Comparison of ENCODE assay signal across 8 cellular contexts in the genomic region with DNA sequence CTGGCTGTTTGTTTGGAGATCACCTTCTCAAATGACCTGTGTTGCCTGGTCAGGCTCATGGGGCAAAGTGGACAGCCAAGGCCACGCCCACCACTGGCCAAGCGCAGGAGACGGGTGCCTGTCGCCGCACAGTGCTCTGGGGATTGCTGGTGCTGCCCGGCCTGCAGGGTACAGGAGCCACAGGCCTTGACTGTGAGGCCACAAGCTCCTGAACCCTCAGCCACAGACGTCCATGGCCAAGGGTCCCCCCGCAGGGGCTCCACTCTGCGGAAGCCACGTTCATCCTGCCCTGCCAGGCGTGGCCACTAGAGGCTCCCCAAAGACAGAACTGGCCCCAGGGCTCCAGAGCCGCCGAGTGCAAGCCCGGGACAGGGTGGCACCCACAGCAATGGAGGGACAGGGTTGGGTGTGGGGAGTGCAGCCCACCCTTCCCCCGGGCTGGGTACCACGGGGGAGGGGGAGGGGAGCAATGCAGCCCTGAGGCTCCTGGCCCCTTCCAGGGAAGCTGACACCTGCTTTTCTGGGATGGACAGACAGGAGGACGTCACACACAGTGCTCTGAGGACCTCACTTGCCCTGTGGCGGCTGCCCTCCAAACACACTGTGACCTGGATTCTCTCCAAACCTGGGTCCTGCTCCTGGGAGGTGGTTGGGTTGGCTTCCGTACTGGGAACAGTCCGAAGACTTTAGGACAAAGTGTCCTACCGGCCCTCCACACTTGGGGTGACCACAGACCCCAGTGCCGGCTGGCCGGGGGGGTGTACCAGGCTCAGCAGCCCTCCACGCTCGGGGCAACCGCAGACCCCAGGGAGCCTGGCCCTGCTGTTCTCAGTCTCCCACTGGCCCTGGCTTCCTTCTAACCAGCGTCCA. TPM values are rescaled to one million over a fixed set of nuclear protein-coding genes. Genes with fewer than 3 reads are reported as not detected.
DNase-seq lines count a peak whose midpoint lies in the region; ATAC-seq and TF ChIP-seq lines count a peak whose summit lies in the region.

No MANE protein-coding gene starts in this region.

- no peaks in the 10 kb centered on the region for H3K79me2 ChIP-seq in mammary epithelial cell (ENCODE audit: insufficient read depth, low read length)

- WGBS in mammary epithelial cell (ENCODE audit: low coverage, missing lambda C conversion rate): 36% methylated on average over 23 of the region's 27 CpGs

- no peaks in the 10 kb centered on the region for H3K9me3 ChIP-seq in mammary epithelial cell (replicated peaks; ENCODE audit: insufficient read depth, low read length)

- BruUV-seq in mammary epithelial cell (replicated peaks; lab: Mats Ljungman, UMichigan): no TSS peak

- in situ Hi-C loops in mammary epithelial cell (cut with MboI; ENCODE audit: low sequenced_read_pairs in 2 of 2): loop anchor here (10.0 to 25.0 kb wide), 2 partner anchors 216 to 233 kb away; a partner anchor contains a TSS

- no peak overlapping the region for H3K4me3 ChIP-seq in mammary epithelial cell (replicated peaks in 1 of 3; ENCODE audit: insufficient read depth in 1 of 3, low read depth in 2 of 3, low read length in 3 of 3)

- DNase-seq in EH (ENCODE audit: low read depth) (peak; percentile 62), HEK293T (ENCODE audit: extremely low spot score) (peak; percentile 74), NCI-H1694 (lab: John Stamatoyannopoulos, UW) (peak; percentile 64), mammary epithelial cell (peak; percentile 36), iris pigment epithelial cell (ENCODE audit: low read depth) (peak; percentile 44)
- peak; percentile 38 to 57 for DNase-seq in stimulated activated CD4-positive, alpha-beta T cell treated with anti-CD3 and anti-CD28 coated beads, Interleukin-15, amount 100 ng/mL, for 1 hour (ENCODE audit: low read depth in 1 of 2, low spot score in 1 of 2)

- no peak overlapping the region for H3K4me2 ChIP-seq in mammary epithelial cell (ENCODE audit: insufficient read depth, low read depth, low read length)

- POLR2A ChIA-PET in HEK293T (lab: Yijun Ruan, JAX): no interaction called here

- dilution Hi-C loops in mammary epithelial cell (cut with HindIII; ENCODE audit: low sequenced_read_pairs): no loop called here

- H2AFZ ChIP-seq in mammary epithelial cell (ENCODE audit: low read depth, low read length): no peak overlapping the region

- peaks cover 26% of the 10 kb centered on the region for H3K4me1 ChIP-seq in mammary epithelial cell (ENCODE audit: insufficient read depth, low read length)

- H3K27ac ChIP-seq in VCaP (peak overlapping the region; percentile 88), mammary epithelial cell (ENCODE audit: insufficient read depth, low read depth, low read length) (peak overlapping the region; percentile 20)

- H3K36me3 ChIP-seq in mammary epithelial cell (ENCODE audit: insufficient read depth, low read length): no peaks in the 10 kb centered on the region

- intact Hi-C loops in mammary epithelial cell (cut with micrococcal nuclease): loop anchor here (2.0 to 5.0 kb wide), 4 partner anchors 221 to 496 kb away; a partner anchor contains a TSS

- peak; percentile 91 for TF ChIP-seq CTCF in VCaP (conservative IDR thresholded peaks at IDR 0.05)
- peak; percentile 69 to 97 for TF ChIP-seq CTCF in mammary epithelial cell (conservative IDR thresholded peaks at IDR 0.05 in 1 of 2, IDR thresholded peaks at IDR 0.05 in 1 of 2; ENCODE audit: extremely low read depth in 1 of 2, insufficient read depth in 1 of 2, low read depth in 1 of 2, low read length in 2 of 2)

- CTCF ChIA-PET in HEK293T (lab: Yijun Ruan, JAX): interaction anchor here (0.6 to 1.2 kb wide), 2 partner anchors 231 to 234 kb away, joined by 3 read pairs; no protein-coding TSS in a partner anchor
- CTCF ChIA-PET in mammary epithelial cell (lab: Charles Lee; ENCODE audit: low non-redundant PET): no interaction called here

- H4K20me1 ChIP-seq in mammary epithelial cell (ENCODE audit: insufficient read depth, low read length): peaks cover 2% of the 10 kb centered on the region

- H3K27me3 ChIP-seq in mammary epithelial cell (ENCODE audit: insufficient read depth, low read length): peaks cover 4% of the 10 kb centered on the region

- H3K9ac ChIP-seq in mammary epithelial cell (ENCODE audit: insufficient read depth, low read length): peak overlapping the region; percentile 62

- no peak for ATAC-seq in GM18858 (IDR thresholded peaks at IDR 0.05; ENCODE audit: unreplicated experiment)

TF ChIP-seq in HEK293T, 16 proteins besides CTCF, POLR2A, EP300 and RAD21:
- TF ChIP-seq SUZ12 (IDR thresholded peaks at IDR 0.05) (no peak), ZNF384 (IDR thresholded peaks at IDR 0.05) (no peak), HDGF (IDR thresholded peaks at IDR 0.05; ENCODE audit: borderline replicate concordance) (no peak), ARNT (IDR thresholded peaks at IDR 0.05) (no peak), TARDBP (IDR thresholded peaks at IDR 0.05) (no peak)
- TF ChIP-seq, protein P1, sequence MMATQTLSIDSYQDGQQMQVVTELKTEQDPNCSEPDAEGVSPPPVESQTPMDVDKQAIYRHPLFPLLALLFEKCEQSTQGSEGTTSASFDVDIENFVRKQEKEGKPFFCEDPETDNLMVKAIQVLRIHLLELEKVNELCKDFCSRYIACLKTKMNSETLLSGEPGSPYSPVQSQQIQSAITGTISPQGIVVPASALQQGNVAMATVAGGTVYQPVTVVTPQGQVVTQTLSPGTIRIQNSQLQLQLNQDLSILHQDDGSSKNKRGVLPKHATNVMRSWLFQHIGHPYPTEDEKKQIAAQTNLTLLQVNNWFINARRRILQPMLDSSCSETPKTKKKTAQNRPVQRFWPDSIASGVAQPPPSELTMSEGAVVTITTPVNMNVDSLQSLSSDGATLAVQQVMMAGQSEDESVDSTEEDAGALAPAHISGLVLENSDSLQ (IDR thresholded peaks at IDR 0.05): no peak

RNA-seq across cellular contexts. Expression of a gene that starts 21.5 kb away (rescaled TPM):
- under 1 TPM; 0.50 to 0.94 TPM for total RNA-seq in mammary epithelial cell
- 0.46 TPM for polyA plus RNA-seq in mammary epithelial cell
- 1.5 TPM for polyA minus RNA-seq in mammary epithelial cell

RNA-seq across cellular contexts. Expression of a gene that starts 59.6 kb away (rescaled TPM):
- total RNA-seq in mammary epithelial cell: 10 to 100 TPM in 1 of 2 donors, 1 to 10 TPM in 1; 3.5 to 13.4 TPM
- polyA plus RNA-seq in mammary epithelial cell: 5.6 TPM
- 8.2 TPM for polyA minus RNA-seq in mammary epithelial cell
